ENCODE assay signal across 16 cellular contexts in the genomic region with DNA sequence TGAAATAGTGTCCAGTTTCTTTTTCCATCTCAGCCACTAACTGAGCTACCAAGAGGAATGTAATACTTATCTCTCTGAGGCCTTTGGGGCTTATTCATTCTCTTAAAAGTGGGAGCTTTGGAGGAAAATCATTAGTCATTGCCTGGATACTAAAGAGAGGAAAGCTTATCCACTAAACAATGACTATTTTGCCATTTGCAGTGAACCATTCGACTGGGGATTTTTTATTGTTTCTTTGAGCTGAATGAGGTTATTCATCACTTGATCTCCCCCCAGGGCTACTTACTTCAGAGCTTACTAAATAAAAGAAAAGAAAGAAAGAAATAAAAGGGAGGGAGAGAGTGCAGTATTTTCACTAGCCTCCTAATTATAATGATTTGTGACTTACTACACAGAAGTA.
DNase-seq lines count a peak whose midpoint lies in the region; ATAC-seq lines count a peak whose summit lies in the region.
"Had no signal": no experiment of that assay in that cellular context is flagged by ENCODE, and none has a peak within 500 bp of the region (broad histone marks: within the 10 kb centered on the region; RNA-seq: fewer than 3 reads in every experiment).

No MANE protein-coding gene starts in this region.

- H3K79me2 ChIP-seq in mesendoderm (ENCODE audit: control insufficient read depth, insufficient read depth, low read length): no peaks in the 10 kb centered on the region

- H3K18ac ChIP-seq in mesendoderm (ENCODE audit: low read length): no peak overlapping the region

- H3K4me1 ChIP-seq in mesendoderm (ENCODE audit: control insufficient read depth, low read depth, low read length): no peaks in the 10 kb centered on the region
- H3K4me1 ChIP-seq: lower lobe of right lung had no signal

- H2BK120ac ChIP-seq in mesendoderm (ENCODE audit: low read depth, low read length): no peak overlapping the region

- H4K5ac ChIP-seq in mesendoderm (ENCODE audit: low read length): no peak overlapping the region

- H4K8ac ChIP-seq in mesendoderm (ENCODE audit: low read depth, low read length): no peak overlapping the region

- no peak overlapping the region for H3K23ac ChIP-seq in mesendoderm (ENCODE audit: low read length)

- H2AK5ac ChIP-seq in mesendoderm (ENCODE audit: low read length): no peak overlapping the region

- no peak overlapping the region for H3K4ac ChIP-seq in mesendoderm (ENCODE audit: low read depth, low read length)

- no peak for ATAC-seq in HG02798 (IDR thresholded peaks at IDR 0.05; ENCODE audit: poor library complexity, unreplicated experiment)
- ATAC-seq: lower lobe of right lung had no signal

- no peaks in the 10 kb centered on the region for H3K27me3 ChIP-seq in mesendoderm (ENCODE audit: insufficient read depth, low read length, poor library complexity)
- H3K27me3 ChIP-seq: neutrophil had no signal

- no peak overlapping the region for H3K27ac ChIP-seq in mesendoderm (ENCODE audit: low read depth, low read length)
- H3K27ac ChIP-seq: lower lobe of right lung, neutrophil, thoracic aorta had no signal

- H2BK5ac ChIP-seq in mesendoderm (ENCODE audit: low read length): no peak overlapping the region

- H3K36me3 ChIP-seq in mesendoderm (ENCODE audit: control insufficient read depth, insufficient read depth, low read length): no peaks in the 10 kb centered on the region
- H3K36me3 ChIP-seq: lower lobe of right lung, neutrophil, thoracic aorta had no signal

- no peak overlapping the region for H3K56ac ChIP-seq in mesendoderm (ENCODE audit: low read length)

- no CpG with 5 or more reads among the region's 1 CpG for WGBS in mesendoderm (ENCODE audit: extremely low coverage, insufficient coverage, low lambda C conversion rate)

- no peak overlapping the region for H3K4me3 ChIP-seq in mesendoderm (ENCODE audit: low read length)
- H3K4me3 ChIP-seq: lower lobe of right lung, thoracic aorta had no signal

- peak; percentile 75 for DNase-seq in A172 (ENCODE audit: low spot score)
- peak; percentile 87 for DNase-seq in HT1080 (ENCODE audit: low read depth)
- DNase-seq in amniotic stem cell (lab: John Stamatoyannopoulos, UW): peak; percentile 73
- DNase-seq in iris pigment epithelial cell (ENCODE audit: low read depth): peak; percentile 24
- no peak for DNase-seq in activated CD4-positive, alpha-beta T cell treated with anti-CD3 and anti-CD28 coated beads for 48 hours
- no peak for DNase-seq in DMS 273 (lab: John Stamatoyannopoulos, UW; ENCODE audit: unreplicated experiment)
- no peak for DNase-seq in mesendoderm
- DNase-seq: caudate nucleus, hypothalamus, lower lobe of right lung, NCI-H1417 treated with DMSO at 0.1 percent for 48 hours, NCI-H748 treated with DMSO at 0.1 percent for 48 hours, Right ventricle myocardium superior had no signal

- H3K4me2 ChIP-seq in mesendoderm (ENCODE audit: low read length): no peak overlapping the region

- no peaks in the 10 kb centered on the region for H3K79me1 ChIP-seq in mesendoderm (ENCODE audit: low read length)

- H3K9ac ChIP-seq in mesendoderm (ENCODE audit: low read length): no peak overlapping the region

- H2BK15ac ChIP-seq in mesendoderm (replicated peaks; ENCODE audit: low read depth): no peak overlapping the region

Comparison
In these comparisons a context has a peak if more than half of its experiments do, and no peak if none do; other contexts are left out.
1. DNase-seq: peak in A172 (single experiment), HT1080 (single experiment), amniotic stem cell (single experiment) and iris pigment epithelial cell (single experiment); none in activated CD4-positive, alpha-beta T cell treated with anti-CD3 and anti-CD28 coated beads for 48 hours (single experiment), DMS 273 (single experiment) and mesendoderm (single experiment).